Comparison of ENCODE assay signal across 1 cellular context in the genomic region with DNA sequence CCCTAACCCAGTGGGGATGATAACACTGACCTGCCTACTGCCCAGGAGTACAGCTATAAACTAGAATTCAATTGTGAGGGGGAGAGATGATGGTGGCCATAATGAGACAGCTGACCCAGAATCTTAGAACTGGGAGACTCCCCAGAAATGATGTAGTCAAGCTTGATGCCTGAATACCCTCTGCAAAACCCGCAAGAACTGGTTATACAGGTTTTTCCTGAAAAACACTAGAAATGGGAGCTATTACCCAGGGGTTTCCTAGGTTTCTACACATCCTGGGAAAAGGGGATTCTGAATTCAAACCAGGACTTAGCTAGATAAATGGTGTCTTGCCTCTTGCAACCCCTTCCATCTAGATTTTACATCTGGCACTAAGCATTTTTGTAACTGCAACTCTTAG.
TF ChIP-seq lines count a peak whose summit lies in the region.

No MANE protein-coding gene starts in this region.

TF ChIP-seq in HCT116, 20 proteins besides CTCF, POLR2A, EP300 and RAD21 (continued from another document):
- TF ChIP-seq, protein P1, sequence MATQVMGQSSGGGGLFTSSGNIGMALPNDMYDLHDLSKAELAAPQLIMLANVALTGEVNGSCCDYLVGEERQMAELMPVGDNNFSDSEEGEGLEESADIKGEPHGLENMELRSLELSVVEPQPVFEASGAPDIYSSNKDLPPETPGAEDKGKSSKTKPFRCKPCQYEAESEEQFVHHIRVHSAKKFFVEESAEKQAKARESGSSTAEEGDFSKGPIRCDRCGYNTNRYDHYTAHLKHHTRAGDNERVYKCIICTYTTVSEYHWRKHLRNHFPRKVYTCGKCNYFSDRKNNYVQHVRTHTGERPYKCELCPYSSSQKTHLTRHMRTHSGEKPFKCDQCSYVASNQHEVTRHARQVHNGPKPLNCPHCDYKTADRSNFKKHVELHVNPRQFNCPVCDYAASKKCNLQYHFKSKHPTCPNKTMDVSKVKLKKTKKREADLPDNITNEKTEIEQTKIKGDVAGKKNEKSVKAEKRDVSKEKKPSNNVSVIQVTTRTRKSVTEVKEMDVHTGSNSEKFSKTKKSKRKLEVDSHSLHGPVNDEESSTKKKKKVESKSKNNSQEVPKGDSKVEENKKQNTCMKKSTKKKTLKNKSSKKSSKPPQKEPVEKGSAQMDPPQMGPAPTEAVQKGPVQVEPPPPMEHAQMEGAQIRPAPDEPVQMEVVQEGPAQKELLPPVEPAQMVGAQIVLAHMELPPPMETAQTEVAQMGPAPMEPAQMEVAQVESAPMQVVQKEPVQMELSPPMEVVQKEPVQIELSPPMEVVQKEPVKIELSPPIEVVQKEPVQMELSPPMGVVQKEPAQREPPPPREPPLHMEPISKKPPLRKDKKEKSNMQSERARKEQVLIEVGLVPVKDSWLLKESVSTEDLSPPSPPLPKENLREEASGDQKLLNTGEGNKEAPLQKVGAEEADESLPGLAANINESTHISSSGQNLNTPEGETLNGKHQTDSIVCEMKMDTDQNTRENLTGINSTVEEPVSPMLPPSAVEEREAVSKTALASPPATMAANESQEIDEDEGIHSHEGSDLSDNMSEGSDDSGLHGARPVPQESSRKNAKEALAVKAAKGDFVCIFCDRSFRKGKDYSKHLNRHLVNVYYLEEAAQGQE (IDR thresholded peaks at IDR 0.05; ENCODE audit: low read depth), result no peak
- TF ChIP-seq, protein P2, sequence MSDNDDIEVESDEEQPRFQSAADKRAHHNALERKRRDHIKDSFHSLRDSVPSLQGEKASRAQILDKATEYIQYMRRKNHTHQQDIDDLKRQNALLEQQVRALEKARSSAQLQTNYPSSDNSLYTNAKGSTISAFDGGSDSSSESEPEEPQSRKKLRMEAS (IDR thresholded peaks at IDR 0.05), result no peak
- TF ChIP-seq POLR2AphosphoS5 (IDR thresholded peaks at IDR 0.05; ENCODE audit: low read depth, low read length) (no peak), ZNF274 (IDR thresholded peaks at IDR 0.05; ENCODE audit: low read depth, low read length) (no peak), JUND (IDR thresholded peaks at IDR 0.05) (no peak), EGR1 (IDR thresholded peaks at IDR 0.05; ENCODE audit: low read depth) (no peak)
TF ChIP-seq in HCT116: peak in this region for 0.
